34 cellular contexts compared by ENCODE assay signal in the genomic region with DNA sequence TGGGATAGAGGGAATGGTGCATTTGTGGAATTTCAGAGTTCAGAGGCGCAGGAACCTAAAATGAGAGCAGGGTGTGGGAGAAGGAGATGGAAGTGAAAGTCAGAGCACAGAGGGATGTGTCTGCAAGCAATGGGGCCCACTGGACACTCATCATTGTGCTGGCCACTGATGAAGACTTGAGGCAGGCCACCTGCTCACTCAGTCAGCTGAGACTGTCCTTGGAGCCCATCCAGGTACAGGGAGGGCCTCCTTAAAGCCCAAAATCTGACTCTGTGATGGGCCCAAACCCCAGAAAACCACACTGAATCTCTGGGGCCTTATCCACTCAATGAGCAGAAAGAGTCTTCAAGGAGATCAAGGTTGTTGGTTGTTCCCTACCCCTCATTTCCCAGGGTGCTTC. TPM values are rescaled to one million over a fixed set of nuclear protein-coding genes. Genes with fewer than 3 reads are reported as not detected.
"Had no signal": no experiment of that assay in that cellular context is flagged by ENCODE, and none has a peak within 500 bp of the region (broad histone marks: within the 10 kb centered on the region; RNA-seq: fewer than 3 reads in every experiment).

No MANE protein-coding gene starts in this region.

- DNase-seq: colonic mucosa; cortex of kidney; effector CD8-positive, alpha-beta T cell; effector memory CD8-positive, alpha-beta T cell; endodermal cell; erythroblast; esophagus squamous epithelium; foreskin fibroblast; foreskin melanocyte; gastrocnemius medialis; glutamatergic neuron; head of caudate nucleus; heart right ventricle; hippocampal formation; left cardiac atrium; left lung; left ventricle myocardium superior; lower lobe of right lung; mesenchymal stem cell; mucosa of descending colon had no signal

- FAIRE-seq: endometrium, islet of Langerhans, keratinocyte had no signal

- H3K4me3 Mint-ChIP-seq: dendritic cell treated with granulocyte-macrophage colony-stimulating factor and Interleukin-4, amounts not matched to agents 40 ng/mL and 50 ng/mL, for 4 days; effector memory CD8-positive, alpha-beta T cell; endodermal cell; mesothelial cell of epicardium had no signal

- H3K9me3 ChIP-seq: colonic mucosa, esophagus squamous epithelium, gastrocnemius medialis, heart right ventricle, left lung, lower lobe of right lung, mucosa of descending colon had no signal

- H3K4me1 Mint-ChIP-seq: mesothelial cell of epicardium had no signal

- H3K4me1 ChIP-seq: colonic mucosa, esophagus squamous epithelium, gastrocnemius medialis, heart right ventricle, left lung, lower lobe of right lung had no signal

- H3K9me3 Mint-ChIP-seq: dendritic cell treated with granulocyte-macrophage colony-stimulating factor and Interleukin-4, amounts not matched to agents 40 ng/mL and 50 ng/mL, for 4 days; effector memory CD8-positive, alpha-beta T cell; endodermal cell; mesothelial cell of epicardium had no signal

- H3K36me3 Mint-ChIP-seq: mesothelial cell of epicardium had no signal

- H3K27ac Mint-ChIP-seq: dendritic cell treated with granulocyte-macrophage colony-stimulating factor and Interleukin-4, amounts not matched to agents 40 ng/mL and 50 ng/mL, for 4 days; effector memory CD8-positive, alpha-beta T cell; endodermal cell; mesothelial cell of epicardium had no signal

- ATAC-seq: effector memory CD8-positive, alpha-beta T cell; esophagus mucosa; gastrocnemius medialis; heart right ventricle; left cardiac atrium; left lung; left ventricle myocardium superior; lower lobe of right lung; mucosa of descending colon had no signal

- H3K36me3 ChIP-seq: colonic mucosa, esophagus squamous epithelium, gastrocnemius medialis, heart right ventricle, left lung, lower lobe of right lung had no signal

- H3K4me3 ChIP-seq: colonic mucosa, esophagus squamous epithelium, gastrocnemius medialis, heart right ventricle, left lung, lower lobe of right lung, mucosa of descending colon had no signal

- H3K27me3 ChIP-seq: colonic mucosa, gastrocnemius medialis, left lung had no signal

- H3K27ac ChIP-seq: colonic mucosa, epithelial cell of prostate, esophagus squamous epithelium, gastrocnemius medialis, heart right ventricle, left lung, lower lobe of right lung had no signal

RNA-seq across cellular contexts. Expression of a gene that starts 5.6 kb away (rescaled TPM):
- total RNA-seq: dermis microvascular lymphatic vessel endothelial cell, endodermal cell, esophagus mucosa, esophagus squamous epithelium, gastrocnemius medialis, glomerular endothelial cell, kidney epithelial cell, left cardiac atrium, left lung, left ventricle myocardium superior, lung microvascular endothelial cell, mesothelial cell of epicardium, myocyte had no signal
- polyA plus RNA-seq: keratinocyte had no signal

RNA-seq across cellular contexts. Expression of a gene that starts 30.8 kb away (rescaled TPM):
- total RNA-seq: colonic mucosa, dermis microvascular lymphatic vessel endothelial cell, endodermal cell, esophagus mucosa, esophagus squamous epithelium, gastrocnemius medialis, glomerular endothelial cell, heart right ventricle, kidney epithelial cell, left cardiac atrium, left lung, left ventricle myocardium superior, lower leg skin, lower lobe of right lung, lung microvascular endothelial cell, mesenteric fat pad, mesothelial cell of epicardium, mucosa of descending colon, myocyte had no signal
- polyA plus RNA-seq: heart right ventricle, keratinocyte had no signal
